In genomic region chr16:81697321-81697885, GRCh38 we compare ENCODE assay signal across 8 cellular contexts.
DNase-seq lines count a peak whose midpoint lies in the region; ATAC-seq and TF ChIP-seq lines count a peak whose summit lies in the region.

No MANE protein-coding gene starts in this region.

- peak; percentile 35 to 54 for ATAC-seq in activated T-cell treated with anti-CD3 and anti-CD28 coated beads, Interleukin-2, amount 50 U/mL, for 4 hours
- ATAC-seq in HG03095 (IDR thresholded peaks at IDR 0.05; ENCODE audit: unreplicated experiment): no peak
- no peak for ATAC-seq in HG02642 (IDR thresholded peaks at IDR 0.05; ENCODE audit: poor library complexity, unreplicated experiment)

- no peaks in the 10 kb centered on the region for H3K27me3 Mint-ChIP-seq in activated T-cell treated with anti-CD3 and anti-CD28 coated beads, Interleukin-2, amount 50 U/mL, for 4 hours (ENCODE audit: low read depth)

- no peaks in the 10 kb centered on the region for H3K9me3 Mint-ChIP-seq in activated T-cell treated with anti-CD3 and anti-CD28 coated beads, Interleukin-2, amount 50 U/mL, for 4 hours

- DNase-seq in NK-92 treated with Interleukin-12 subunit alpha and Interleukin-12 subunit beta, amount 100 ng/mL, for 24 hours (lab: John Stamatoyannopoulos, UW): peak; percentile 10
- DNase-seq in NK-92 (lab: John Stamatoyannopoulos, UW; ENCODE audit: unreplicated experiment) (no peak), NB4 (ENCODE audit: low read depth) (peak; percentile 77), foreskin fibroblast (peak in 1 of 2 donors; percentile 70), renal cortical epithelial cell (ENCODE audit: low read depth) (peak; percentile 47)
- peak; percentile 45 for DNase-seq in activated T-cell treated with anti-CD3 and anti-CD28 coated beads, Interleukin-2, amount 50 U/mL, for 4 hours

- no peak overlapping the region for H3K4me3 Mint-ChIP-seq in activated T-cell treated with anti-CD3 and anti-CD28 coated beads, Interleukin-2, amount 50 U/mL, for 4 hours

- TF ChIP-seq POLR2A in NB4 (IDR thresholded peaks at IDR 0.05; ENCODE audit: extremely low read depth, insufficient read length): no peak

- no peak overlapping the region for H3K4me3 ChIP-seq in NB4 (ENCODE audit: low read depth, low read length)
- H3K4me3 ChIP-seq in foreskin fibroblast (ENCODE audit: low read depth in 1 of 2, low read length in 2 of 2): no peak overlapping the region

- TF ChIP-seq CTCF in NB4 (IDR thresholded peaks at IDR 0.05; ENCODE audit: low read depth, low read length) (peak; percentile 92), foreskin fibroblast (IDR thresholded peaks at IDR 0.05; ENCODE audit: low read depth, low read length) (peak; percentile 72)

- H3K36me3 Mint-ChIP-seq in activated T-cell treated with anti-CD3 and anti-CD28 coated beads, Interleukin-2, amount 50 U/mL, for 4 hours (ENCODE audit: insufficient read depth): peaks cover 29% of the 10 kb centered on the region

- H3K4me1 Mint-ChIP-seq in activated T-cell treated with anti-CD3 and anti-CD28 coated beads, Interleukin-2, amount 50 U/mL, for 4 hours (ENCODE audit: low read depth): peaks cover under 1% of the 10 kb centered on the region

Comparison
In these comparisons a context has a peak if more than half of its experiments do, and no peak if none do; other contexts are left out.
1. ATAC-seq: peak in activated T-cell treated with anti-CD3 and anti-CD28 coated beads, Interleukin-2, amount 50 U/mL, for 4 hours (2 of 2); none in HG03095 (single experiment) and HG02642 (single experiment).